1 cellular context compared by ENCODE assay signal in genomic region chr1:156860113-156860638, GRCh38.
TF ChIP-seq lines count a peak whose summit lies in the region.

No MANE protein-coding gene starts in this region.

TF ChIP-seq in HepG2, 621 proteins besides CTCF, POLR2A, EP300 and RAD21 (continued from another document):
- TF ChIP-seq, protein P1, sequence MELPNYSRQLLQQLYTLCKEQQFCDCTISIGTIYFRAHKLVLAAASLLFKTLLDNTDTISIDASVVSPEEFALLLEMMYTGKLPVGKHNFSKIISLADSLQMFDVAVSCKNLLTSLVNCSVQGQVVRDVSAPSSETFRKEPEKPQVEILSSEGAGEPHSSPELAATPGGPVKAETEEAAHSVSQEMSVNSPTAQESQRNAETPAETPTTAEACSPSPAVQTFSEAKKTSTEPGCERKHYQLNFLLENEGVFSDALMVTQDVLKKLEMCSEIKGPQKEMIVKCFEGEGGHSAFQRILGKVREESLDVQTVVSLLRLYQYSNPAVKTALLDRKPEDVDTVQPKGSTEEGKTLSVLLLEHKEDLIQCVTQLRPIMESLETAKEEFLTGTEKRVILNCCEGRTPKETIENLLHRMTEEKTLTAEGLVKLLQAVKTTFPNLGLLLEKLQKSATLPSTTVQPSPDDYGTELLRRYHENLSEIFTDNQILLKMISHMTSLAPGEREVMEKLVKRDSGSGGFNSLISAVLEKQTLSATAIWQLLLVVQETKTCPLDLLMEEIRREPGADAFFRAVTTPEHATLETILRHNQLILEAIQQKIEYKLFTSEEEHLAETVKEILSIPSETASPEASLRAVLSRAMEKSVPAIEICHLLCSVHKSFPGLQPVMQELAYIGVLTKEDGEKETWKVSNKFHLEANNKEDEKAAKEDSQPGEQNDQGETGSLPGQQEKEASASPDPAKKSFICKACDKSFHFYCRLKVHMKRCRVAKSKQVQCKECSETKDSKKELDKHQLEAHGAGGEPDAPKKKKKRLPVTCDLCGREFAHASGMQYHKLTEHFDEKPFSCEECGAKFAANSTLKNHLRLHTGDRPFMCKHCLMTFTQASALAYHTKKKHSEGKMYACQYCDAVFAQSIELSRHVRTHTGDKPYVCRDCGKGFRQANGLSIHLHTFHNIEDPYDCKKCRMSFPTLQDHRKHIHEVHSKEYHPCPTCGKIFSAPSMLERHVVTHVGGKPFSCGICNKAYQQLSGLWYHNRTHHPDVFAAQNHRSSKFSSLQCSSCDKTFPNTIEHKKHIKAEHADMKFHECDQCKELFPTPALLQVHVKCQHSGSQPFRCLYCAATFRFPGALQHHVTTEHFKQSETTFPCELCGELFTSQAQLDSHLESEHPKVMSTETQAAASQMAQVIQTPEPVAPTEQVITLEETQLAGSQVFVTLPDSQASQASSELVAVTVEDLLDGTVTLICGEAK (IDR thresholded peaks at IDR 0.05): no peak
- TF ChIP-seq, protein P1 (CRISPR knock-in tag; IDR thresholded peaks at IDR 0.05): 0 out of 2 replicates have a peak, but pooled peaks have one; percentile 10
- 0 out of 2 replicates have a peak, but pooled peaks have one; percentile 22 for TF ChIP-seq HNRNPL (IDR thresholded peaks at IDR 0.05; ENCODE audit: low read depth, low read length)
- TF ChIP-seq ZFP91 (CRISPR knock-in tag; IDR thresholded peaks at IDR 0.05; ENCODE audit: borderline replicate concordance): peak; percentile 51; the same call in 1 of the 2 replicates
- TF ChIP-seq MTF2 (CRISPR knock-in tag; IDR thresholded peaks at IDR 0.05; ENCODE audit: borderline replicate concordance): peak; percentile 22; the same call in 1 of the 2 replicates
- TF ChIP-seq SNAPC2 (CRISPR knock-in tag; IDR thresholded peaks at IDR 0.05): no peak
- TF ChIP-seq, protein P2, sequence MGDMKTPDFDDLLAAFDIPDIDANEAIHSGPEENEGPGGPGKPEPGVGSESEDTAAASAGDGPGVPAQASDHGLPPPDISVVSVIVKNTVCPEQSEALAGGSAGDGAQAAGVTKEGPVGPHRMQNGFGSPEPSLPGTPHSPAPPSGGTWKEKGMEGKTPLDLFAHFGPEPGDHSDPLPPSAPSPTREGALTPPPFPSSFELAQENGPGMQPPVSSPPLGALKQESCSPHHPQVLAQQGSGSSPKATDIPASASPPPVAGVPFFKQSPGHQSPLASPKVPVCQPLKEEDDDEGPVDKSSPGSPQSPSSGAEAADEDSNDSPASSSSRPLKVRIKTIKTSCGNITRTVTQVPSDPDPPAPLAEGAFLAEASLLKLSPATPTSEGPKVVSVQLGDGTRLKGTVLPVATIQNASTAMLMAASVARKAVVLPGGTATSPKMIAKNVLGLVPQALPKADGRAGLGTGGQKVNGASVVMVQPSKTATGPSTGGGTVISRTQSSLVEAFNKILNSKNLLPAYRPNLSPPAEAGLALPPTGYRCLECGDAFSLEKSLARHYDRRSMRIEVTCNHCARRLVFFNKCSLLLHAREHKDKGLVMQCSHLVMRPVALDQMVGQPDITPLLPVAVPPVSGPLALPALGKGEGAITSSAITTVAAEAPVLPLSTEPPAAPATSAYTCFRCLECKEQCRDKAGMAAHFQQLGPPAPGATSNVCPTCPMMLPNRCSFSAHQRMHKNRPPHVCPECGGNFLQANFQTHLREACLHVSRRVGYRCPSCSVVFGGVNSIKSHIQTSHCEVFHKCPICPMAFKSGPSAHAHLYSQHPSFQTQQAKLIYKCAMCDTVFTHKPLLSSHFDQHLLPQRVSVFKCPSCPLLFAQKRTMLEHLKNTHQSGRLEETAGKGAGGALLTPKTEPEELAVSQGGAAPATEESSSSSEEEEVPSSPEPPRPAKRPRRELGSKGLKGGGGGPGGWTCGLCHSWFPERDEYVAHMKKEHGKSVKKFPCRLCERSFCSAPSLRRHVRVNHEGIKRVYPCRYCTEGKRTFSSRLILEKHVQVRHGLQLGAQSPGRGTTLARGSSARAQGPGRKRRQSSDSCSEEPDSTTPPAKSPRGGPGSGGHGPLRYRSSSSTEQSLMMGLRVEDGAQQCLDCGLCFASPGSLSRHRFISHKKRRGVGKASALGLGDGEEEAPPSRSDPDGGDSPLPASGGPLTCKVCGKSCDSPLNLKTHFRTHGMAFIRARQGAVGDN (CRISPR knock-in tag; IDR thresholded peaks at IDR 0.05): peak; percentile 38
- TF ChIP-seq DZIP1 (CRISPR knock-in tag; IDR thresholded peaks at IDR 0.05): 0 out of 2 replicates have a peak, but pooled peaks have one; percentile 41
- TF ChIP-seq ZNF296 (CRISPR knock-in tag; conservative IDR thresholded peaks at IDR 0.05): no peak
